20 cellular contexts compared by ENCODE assay signal in the genomic region with DNA sequence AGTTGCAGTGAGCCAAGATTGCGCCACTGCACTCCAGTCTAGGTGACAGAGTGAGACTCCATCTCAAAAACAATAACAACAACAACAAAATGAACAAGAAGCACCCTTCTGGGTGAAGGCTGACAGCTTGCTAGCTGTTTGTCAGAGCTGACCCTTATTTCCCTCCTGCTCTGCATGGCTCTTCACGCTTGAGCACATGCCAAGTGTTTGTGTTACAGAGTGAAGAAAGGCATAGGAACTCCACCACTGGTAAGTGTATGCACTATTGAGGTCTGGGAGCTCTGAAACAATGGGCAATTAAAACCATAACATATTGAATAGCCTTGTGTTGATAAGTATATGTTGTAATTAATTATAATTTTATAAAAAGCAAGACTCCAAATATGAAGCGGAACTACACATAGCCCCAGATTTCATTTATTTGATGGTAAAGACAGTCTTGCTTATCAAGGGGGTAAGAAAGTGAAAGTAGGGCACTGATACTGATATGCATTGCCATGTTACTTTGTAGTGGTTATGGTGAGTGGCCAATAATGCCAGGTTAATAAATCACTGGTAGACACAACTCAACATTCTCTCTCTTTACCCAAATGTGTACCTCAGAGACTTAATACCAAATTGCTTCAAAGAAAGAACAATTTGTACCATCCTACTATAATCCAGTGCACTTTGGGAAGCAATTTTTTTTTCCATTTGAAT.
DNase-seq lines count a peak whose midpoint lies in the region; ATAC-seq and TF ChIP-seq lines count a peak whose summit lies in the region.
"Had no signal": no experiment of that assay in that cellular context is flagged by ENCODE, and none has a peak within 500 bp of the region (broad histone marks: within the 10 kb centered on the region; RNA-seq: fewer than 3 reads in every experiment).

No MANE protein-coding gene starts in this region.

- intact Hi-C loops in mammary epithelial cell (cut with micrococcal nuclease), result no loop called here

- ATAC-seq in GM21515 (IDR thresholded peaks at IDR 0.05; ENCODE audit: unreplicated experiment), result no peak
- ATAC-seq: activated CD4-positive, CD25-positive, alpha-beta regulatory T cell treated with anti-CD3 and anti-CD28 coated beads, Interleukin-2, amount 50 U/mL, for 24 hours; activated T-helper 17 cell treated with anti-CD3 and anti-CD28 coated beads, Interleukin-2, amount 50 U/mL, for 72 hours; left cardiac atrium; sciatic nerve had no signal

- peak; percentile 17 for DNase-seq in GM12865 (ENCODE audit: low read depth)
- peak; percentile 23 for DNase-seq in NCI-H128 (lab: John Stamatoyannopoulos, UW; ENCODE audit: unreplicated experiment)
- DNase-seq in caudate nucleus (lab: John Stamatoyannopoulos, UW), result no peak
- peak; percentile 67 for DNase-seq in renal cortical epithelial cell (ENCODE audit: low read depth)
- DNase-seq in mammary epithelial cell, result no peak
- no peak for DNase-seq in SW480 (ENCODE audit: low spot score)
- no peak for DNase-seq in germinal center (ENCODE audit: low spot score)
- DNase-seq: activated naive CD8-positive, alpha-beta T cell treated with anti-CD3 and anti-CD28 coated beads, Interleukin-2, amount 50 U/mL, for 24 hours; COR-L47; effector memory CD4-positive, alpha-beta T cell; H9; left cardiac atrium; NCI-H1105 treated with DMSO at 0.1 percent for 48 hours; NCI-H524 treated with DMSO at 0.1 percent for 48 hours; SIG-M5 had no signal

- peak overlapping the region; percentile 24 for H3K27ac ChIP-seq in caudate nucleus (ENCODE audit: low read depth, low read length)
- H3K27ac ChIP-seq in mammary epithelial cell (ENCODE audit: insufficient read depth, low read depth, low read length), result no peak overlapping the region
- H3K27ac ChIP-seq: cardiac muscle cell had no signal

- TF ChIP-seq CTCF in GM12865 (IDR thresholded peaks at IDR 0.05; ENCODE audit: insufficient read depth, low read depth, low read length, missing control alignments) (no peak), mammary epithelial cell (conservative IDR thresholded peaks at IDR 0.05 in 1 of 2, IDR thresholded peaks at IDR 0.05 in 1 of 2; ENCODE audit: extremely low read depth in 1 of 2, insufficient read depth in 1 of 2, low read depth in 1 of 2, low read length in 2 of 2) (no peak)

- WGBS in mammary epithelial cell (ENCODE audit: low coverage, missing lambda C conversion rate), result 92% methylated on average over 3 of the region's 3 CpGs

- CTCF ChIA-PET in mammary epithelial cell (lab: Charles Lee; ENCODE audit: low non-redundant PET), result no interaction called here

- no peaks in the 10 kb centered on the region for H3K4me1 ChIP-seq in mammary epithelial cell (ENCODE audit: insufficient read depth, low read length)

- no peak overlapping the region for H2AFZ ChIP-seq in mammary epithelial cell (ENCODE audit: low read depth, low read length)

- H3K9ac ChIP-seq in mammary epithelial cell (ENCODE audit: insufficient read depth, low read length), result no peak overlapping the region

- no TSS peak for BruUV-seq in mammary epithelial cell (replicated peaks; lab: Mats Ljungman, UMichigan)

- H3K36me3 ChIP-seq in mammary epithelial cell (ENCODE audit: insufficient read depth, low read length), result no peaks in the 10 kb centered on the region
- H3K36me3 ChIP-seq: cardiac muscle cell had no signal

- dilution Hi-C loops in mammary epithelial cell (cut with HindIII; ENCODE audit: low sequenced_read_pairs), result no loop called here

- H3K9me3 ChIP-seq in mammary epithelial cell (replicated peaks; ENCODE audit: insufficient read depth, low read length), result no peaks in the 10 kb centered on the region

- H3K27me3 ChIP-seq in mammary epithelial cell (ENCODE audit: insufficient read depth, low read length), result no peaks in the 10 kb centered on the region
- H3K27me3 ChIP-seq: cardiac muscle cell had no signal

- H4K20me1 ChIP-seq in mammary epithelial cell (ENCODE audit: insufficient read depth, low read length), result no peaks in the 10 kb centered on the region

- H3K4me3 ChIP-seq in GM12865 (ENCODE audit: low read depth, low read length) (no peak overlapping the region), mammary epithelial cell (replicated peaks in 1 of 3; ENCODE audit: insufficient read depth in 1 of 3, low read depth in 2 of 3, low read length in 3 of 3) (no peak overlapping the region)
- H3K4me3 ChIP-seq: cardiac muscle cell had no signal

- no peaks in the 10 kb centered on the region for H3K79me2 ChIP-seq in mammary epithelial cell (ENCODE audit: insufficient read depth, low read length)

- no peak overlapping the region for H3K4me2 ChIP-seq in mammary epithelial cell (ENCODE audit: insufficient read depth, low read depth, low read length)

- in situ Hi-C loops in mammary epithelial cell (cut with MboI; ENCODE audit: low sequenced_read_pairs in 2 of 2), result no loop called here

Comparison
In these comparisons a context has a peak if more than half of its experiments do, and no peak if none do; other contexts are left out.
1. DNase-seq: peak in GM12865 (single experiment), NCI-H128 (single experiment) and renal cortical epithelial cell (single experiment); none in caudate nucleus (0 of 61), mammary epithelial cell (single experiment), SW480 (single experiment) and germinal center (single experiment).